1 cellular context compared by ENCODE assay signal in genomic region chr7:150359918-150360681, GRCh38.
TF ChIP-seq lines count a peak whose summit lies in the region.

No MANE protein-coding gene starts in this region.

TF ChIP-seq in K562, 482 proteins besides CTCF, POLR2A, EP300 and RAD21 (continues in another document):
- TF ChIP-seq CEBPG (CRISPR knock-in tag; IDR thresholded peaks at IDR 0.05) (no peak), CEBPG (tag; conservative IDR thresholded peaks at IDR 0.05 in 1 of 2, IDR thresholded peaks at IDR 0.05 in 1 of 2) (no peak), FOXP1 (CRISPR knock-in tag; IDR thresholded peaks at IDR 0.05) (no peak), CREBBP (IDR thresholded peaks at IDR 0.05; ENCODE audit: low read depth, low read length) (peak; percentile 8), NR0B1 (IDR thresholded peaks at IDR 0.05; ENCODE audit: partially characterized antibody) (no peak), RHOXF2B (CRISPR knock-in tag; conservative IDR thresholded peaks at IDR 0.05) (no peak), STAT6 (CRISPR knock-in tag; IDR thresholded peaks at IDR 0.05) (no peak), CHAMP1 (IDR thresholded peaks at IDR 0.05) (no peak), JUND (IDR thresholded peaks at IDR 0.05; ENCODE audit: borderline replicate concordance, low read depth, low read length) (peak; percentile 39; the same call in 1 of the 2 replicates), JUND (tag; IDR thresholded peaks at IDR 0.05; ENCODE audit: borderline replicate concordance, low read depth, low read length) (peak; percentile 85; the same call in 1 of the 3 replicates), TAF7 (tag; IDR thresholded peaks at IDR 0.05) (no peak; the same call in 1 of the 2 replicates), NKRF (IDR thresholded peaks at IDR 0.05; ENCODE audit: borderline replicate concordance) (peak; percentile 75; the same call in 1 of the 2 replicates), E2F5 (CRISPR knock-in tag; IDR thresholded peaks at IDR 0.05) (peak; percentile 2; the same call in 1 of the 2 replicates), TSC22D4 (tag; IDR thresholded peaks at IDR 0.05) (peak; percentile 29; the same call in 1 of the 2 replicates), SMARCE1 (IDR thresholded peaks at IDR 0.05) (peak; percentile 57; the same call in 1 of the 2 replicates), SREBF2 (CRISPR knock-in tag; IDR thresholded peaks at IDR 0.05) (no peak), ZBTB26 (CRISPR knock-in tag; IDR thresholded peaks at IDR 0.05) (peak; percentile 97), DACH1 (IDR thresholded peaks at IDR 0.05; ENCODE audit: partially characterized antibody) (no peak), FOS (IDR thresholded peaks at IDR 0.05; ENCODE audit: extremely low read depth, insufficient read length) (no peak), CAMTA2 (CRISPR knock-in tag; conservative IDR thresholded peaks at IDR 0.05) (no peak), ARID2 (IDR thresholded peaks at IDR 0.05) (0 out of 2 replicates have a peak, but pooled peaks have one; percentile 44), ZNF146 (CRISPR knock-in tag; IDR thresholded peaks at IDR 0.05; ENCODE audit: unreplicated experiment) (no peak), PHB2 (IDR thresholded peaks at IDR 0.05; ENCODE audit: low read depth) (peak; percentile 49; the same call in 1 of the 2 replicates), HMGXB4 (CRISPR knock-in tag; IDR thresholded peaks at IDR 0.05) (no peak), NCOR1 (IDR thresholded peaks at IDR 0.05) (0 out of 2 replicates have a peak, but pooled peaks have one; percentile 7), GATAD2A (IDR thresholded peaks at IDR 0.05) (peak; percentile 45; the same call in 1 of the 2 replicates), MLX (CRISPR knock-in tag; conservative IDR thresholded peaks at IDR 0.05) (no peak), BCLAF1 (IDR thresholded peaks at IDR 0.05; ENCODE audit: borderline replicate concordance in 1 of 2, control insufficient read depth in 1 of 2, low read depth in 2 of 2, low read length in 1 of 2) (peak in 1 of 2 experiments; percentile 71; a peak in 1 of 4 replicates), ARID3B (CRISPR knock-in tag; IDR thresholded peaks at IDR 0.05; ENCODE audit: borderline replicate concordance) (no peak), PRDM10 (IDR thresholded peaks at IDR 0.05; ENCODE audit: partially characterized antibody) (peak; percentile 28)
